Comparison of ENCODE assay signal across 8 cellular contexts in the genomic region with DNA sequence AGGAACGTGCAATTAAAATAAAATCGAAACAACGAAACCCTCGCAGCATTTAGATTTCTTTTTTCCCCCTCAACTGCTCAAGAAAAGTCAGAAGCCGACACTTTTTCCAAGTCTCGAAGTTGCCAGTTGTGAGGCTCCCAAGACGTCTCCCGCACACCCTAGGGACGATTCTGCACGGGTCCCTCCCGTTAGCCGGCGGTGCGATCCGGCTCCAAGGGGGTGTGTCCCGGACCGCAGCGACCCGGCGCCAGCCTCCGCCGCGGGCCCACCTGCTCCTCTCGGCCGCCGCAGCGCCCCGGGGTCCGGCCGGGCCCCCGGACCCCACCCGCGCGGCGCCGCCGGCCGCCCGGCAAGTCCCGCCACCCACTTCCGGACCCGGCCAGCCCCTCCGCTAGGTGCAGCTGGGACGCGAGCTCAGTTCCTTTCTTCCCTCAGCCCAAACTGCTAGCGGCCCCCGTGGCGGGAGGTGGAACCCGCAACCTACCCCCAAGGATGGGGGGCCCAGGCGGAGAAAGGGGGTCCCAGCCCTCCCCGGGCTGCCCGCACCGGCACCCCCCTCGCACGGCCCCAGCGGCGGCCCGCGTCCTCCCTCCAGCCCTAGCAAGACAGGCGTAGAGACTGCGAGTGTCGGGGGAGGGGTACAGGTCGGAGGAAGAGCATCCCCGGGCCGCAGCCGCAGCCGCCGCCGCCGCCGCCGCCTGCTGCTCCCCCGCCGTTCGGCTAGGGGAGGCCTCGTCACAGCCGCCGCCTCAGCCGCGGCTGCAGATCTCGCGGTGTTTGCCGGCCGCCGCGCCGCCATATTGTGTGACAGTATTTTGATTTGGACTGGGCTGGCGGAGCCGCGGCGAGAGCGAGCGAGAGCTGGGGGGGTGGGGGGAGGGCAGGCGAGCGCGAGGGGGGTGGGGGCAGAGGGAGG. TPM values are rescaled to one million over a fixed set of nuclear protein-coding genes. Genes with fewer than 3 reads are reported as not detected.
A peak's percentile ranks its signal among the peaks of the same experiment; 100 is the strongest.
DNase-seq lines count a peak whose midpoint lies in the region; ATAC-seq, FAIRE-seq and TF ChIP-seq lines count a peak whose summit lies in the region.

No MANE protein-coding gene starts in this region.

- H3K27ac ChIP-seq in caudate nucleus (ENCODE audit: low read depth, low read length) (peak overlapping the region; percentile 90), keratinocyte (ENCODE audit: control insufficient read depth, insufficient read depth, low read length) (peak overlapping the region; percentile 81)

- peaks cover 42% of the 10 kb centered on the region for H3K79me2 ChIP-seq in keratinocyte (ENCODE audit: control insufficient read depth, insufficient read depth, low read length)

- FAIRE-seq in keratinocyte (lab: Jason Lieb, UNC): no peak

- DNase-seq in AG08395 (ENCODE audit: low spot score) (peak; percentile 86), NCI-H2227 (lab: John Stamatoyannopoulos, UW; ENCODE audit: unreplicated experiment) (peak; percentile 94), caudate nucleus (lab: John Stamatoyannopoulos, UW) (peak in 58 of 61 donors; percentile 40 to 92 (median 78)), keratinocyte (ENCODE audit: low read depth, low spot score) (no peak)
- DNase-seq in activated CD4-positive, CD25-positive, alpha-beta regulatory T cell (lab: John Stamatoyannopoulos, UW): peak; percentile 69 to 87 (median 85)
- DNase-seq in stimulated activated CD4-positive, alpha-beta T cell treated with anti-CD3 and anti-CD28 coated beads, Interleukin-12 subunit alpha, Interleukin-12 subunit beta, amount 100 ng/mL, for 48 hours (ENCODE audit: low read depth in 2 of 3, low spot score in 1 of 3): peak; percentile 75 to 84 (median 81)

- H3K9me1 ChIP-seq in keratinocyte (ENCODE audit: control insufficient read depth, extremely low read depth, insufficient read depth, low read length): no peaks in the 10 kb centered on the region

- no peaks in the 10 kb centered on the region for H3K27me3 ChIP-seq in keratinocyte (ENCODE audit: control insufficient read depth, extremely low read depth, insufficient read depth, low read length)

- H3K9ac ChIP-seq in keratinocyte (ENCODE audit: control insufficient read depth, extremely low read depth, insufficient read depth, low read length): peak overlapping the region; percentile 92

- H3K36me3 ChIP-seq in keratinocyte (ENCODE audit: control insufficient read depth in 2 of 2, extremely low read depth in 1 of 2, insufficient read depth in 2 of 2, low read length in 2 of 2): no peaks in the 10 kb centered on the region

- no peaks in the 10 kb centered on the region for H3K9me3 ChIP-seq in keratinocyte (ENCODE audit: control insufficient read depth, low read depth, low read length)

- peak overlapping the region; percentile 78 for H3K4me2 ChIP-seq in keratinocyte (ENCODE audit: control insufficient read depth, extremely low read depth, insufficient read depth, low read depth, low read length)

- no peaks in the 10 kb centered on the region for H4K20me1 ChIP-seq in keratinocyte (ENCODE audit: control insufficient read depth, extremely low read depth, insufficient read depth, low read length)

- peak overlapping the region; percentile 86 to 97 (median 86) for H3K4me3 ChIP-seq in keratinocyte (ENCODE audit: control insufficient read depth in 2 of 3, extremely low read depth in 1 of 3, insufficient read depth in 2 of 3, low read depth in 1 of 3, low read length in 3 of 3)

- ATAC-seq in GM18873 (IDR thresholded peaks at IDR 0.05; ENCODE audit: low FRiP score, unreplicated experiment): peak; percentile 64
- ATAC-seq in HG03108 (IDR thresholded peaks at IDR 0.05; ENCODE audit: unreplicated experiment): peak; percentile 78

- H2AFZ ChIP-seq in keratinocyte (ENCODE audit: control insufficient read depth, low read length): peak overlapping the region; percentile 73

- dilution Hi-C loops in keratinocyte (cut with MboI; ENCODE audit: extremely low pct_ligation_motif_present, low sequenced_read_pairs): no loop called here

- TF ChIP-seq CTCF in keratinocyte (optimal IDR thresholded peaks at IDR 0.05 in 1 of 3, IDR thresholded peaks at IDR 0.05 in 1 of 3, conservative IDR thresholded peaks at IDR 0.05 in 1 of 3; ENCODE audit: extremely low read depth in 1 of 3, insufficient read depth in 2 of 3, low read length in 3 of 3): no peak

- H3K4me1 ChIP-seq in keratinocyte (ENCODE audit: control insufficient read depth, extremely low read depth, insufficient read depth, low read length): peaks cover 12% of the 10 kb centered on the region

RNA-seq across cellular contexts. Expression of a gene that starts 0.5 kb away (rescaled TPM):
- 39.9 to 47.5 TPM (median 39.9 TPM) in 3 replicates for polyA plus RNA-seq in keratinocyte
- 90.6 TPM for polyA plus RNA-seq in keratinocyte (2011; ENCODE audit: low read depth)
- 32.3 and 78.4 TPM in 2 replicates for polyA plus RNA-seq in keratinocyte (2011; cell fraction: cytosol; rRNA removed)
- polyA plus RNA-seq in keratinocyte (2011; cell fraction: nucleus; rRNA removed): 41.0 and 47.4 TPM in 2 replicates
- polyA plus RNA-seq in keratinocyte (2012; ENCODE audit: low replicate concordance): 29.9 and 35.6 TPM in 2 replicates
- polyA minus RNA-seq in keratinocyte: 17.6 to 69.7 TPM (median 56.0 TPM) in 3 replicates
- 33.8 TPM for polyA minus RNA-seq in keratinocyte (2011; cell fraction: cytosol; rRNA and poly(A)+ RNA removed)
- polyA minus RNA-seq in keratinocyte (2011; cell fraction: nucleus; rRNA and poly(A)+ RNA removed): 23.0 and 45.7 TPM in 2 replicates
